9 cellular contexts compared by ENCODE assay signal in genomic region chr12:58774008-58774407, GRCh38.
"Had no signal": no experiment of that assay in that cellular context is flagged by ENCODE, and none has a peak within 500 bp of the region (broad histone marks: within the 10 kb centered on the region; RNA-seq: fewer than 3 reads in every experiment).

No MANE protein-coding gene starts in this region.

- H3K9me3 ChIP-seq: HAP-1 had no signal

- ATAC-seq: HCT116, K562 had no signal

- H3K27ac Mint-ChIP-seq: HFFc6 had no signal

- FAIRE-seq: HTR-8/SVneo, K562 had no signal

- H3K36me3 ChIP-seq: HAP-1 had no signal

- H3K4me3 ChIP-seq: GM23248, HAP-1, K562 had no signal

- DNase-seq: GM23248, GOT3, H7, HFFc6, IMR-90 had no signal

- H3K9ac ChIP-seq: GM23248 had no signal

- H3K4me3 Mint-ChIP-seq: HFFc6 had no signal

- H3K27ac ChIP-seq: GM23248 had no signal

- H2AFZ ChIP-seq: GM23248 had no signal

- H3K4me1 ChIP-seq: HAP-1 had no signal
